In the genomic region with DNA sequence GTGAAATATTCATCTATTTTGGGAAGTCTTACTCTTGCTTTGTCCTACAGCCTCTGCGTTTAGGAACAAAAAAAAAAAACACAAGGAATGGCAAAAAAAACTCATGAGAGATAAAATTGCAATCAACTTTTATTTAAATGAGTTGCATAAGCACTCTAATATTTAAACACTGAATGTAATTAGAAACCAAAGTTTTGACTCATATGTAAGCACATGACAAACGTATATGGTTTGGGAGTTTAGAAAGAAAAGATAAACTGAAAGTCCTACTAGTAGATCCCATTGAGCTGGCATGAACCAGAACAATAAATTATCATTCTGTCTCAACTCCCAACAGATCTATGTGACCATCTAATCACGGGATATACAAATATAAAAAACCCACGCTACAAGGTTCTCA, we compare ENCODE assay signal across 19 cellular contexts.
"Had no signal": no experiment of that assay in that cellular context is flagged by ENCODE, and none has a peak within 500 bp of the region (broad histone marks: within the 10 kb centered on the region; RNA-seq: fewer than 3 reads in every experiment).

No MANE protein-coding gene starts in this region.

- H3K9me3 Mint-ChIP-seq: activated CD4-positive, alpha-beta memory T cell treated with anti-CD3 and anti-CD28 coated beads, Interleukin-2, amount 10 ng/mL, durations not matched to agents 7 days and 5 days; activated naive CD8-positive, alpha-beta T cell treated with anti-CD3 and anti-CD28 coated beads for 36 hours; activated T-helper 2 cell treated with anti-CD3 and anti-CD28 coated beads, Interferon-gamma antibody, Interleukin-2, Interleukin-4, amounts not matched to agents 10 μg/mL and 5 μg/mL and 100 μg/mL, durations not matched to agents 14 hours and 24 hours and 36 hours; dendritic cell treated with granulocyte-macrophage colony-stimulating factor and Interleukin-4, amounts not matched to agents 40 ng/mL and 50 ng/mL, for 4 days; nephron; stimulated activated naive CD8-positive, alpha-beta T cell treated with anti-CD3 and anti-CD28 coated beads, Interleukin-15, amount 100 ng/mL, for 72 hours; T-helper 2 cell treated with Interferon-gamma antibody and Interleukin-4, amounts not matched to agents 5 μg/mL and 100 μg/mL, for 36 hours; WTC11 had no signal

- DNase-seq: activated CD4-positive, alpha-beta memory T cell treated with anti-CD3 and anti-CD28 coated beads, Interleukin-2, amount 10 ng/mL, durations not matched to agents 7 days and 5 days; activated CD4-positive, alpha-beta T cell treated with anti-CD3 and anti-CD28 coated beads for 48 hours; activated naive CD4-positive, alpha-beta T cell; activated naive CD8-positive, alpha-beta T cell treated with anti-CD3 and anti-CD28 coated beads for 36 hours; amniotic stem cell; effector CD4-positive, alpha-beta T cell; gastrocnemius medialis; hippocampal formation; left ventricle myocardium superior; right lobe of liver; SK-N-SH; stimulated activated CD4-positive, alpha-beta T cell treated with anti-CD3 and anti-CD28 coated beads, Interleukin-1b, Interleukin-23, amount 100 ng/mL, for 48 hours; stimulated activated naive CD8-positive, alpha-beta T cell treated with anti-CD3 and anti-CD28 coated beads, Interleukin-15, amount 100 ng/mL, for 72 hours; tibial artery had no signal

- ATAC-seq: gastrocnemius medialis; stimulated activated naive CD8-positive, alpha-beta T cell treated with anti-CD3 and anti-CD28 coated beads, Interleukin-15, amount 100 ng/mL, for 72 hours; WTC11 had no signal

- H3K27me3 Mint-ChIP-seq: activated CD4-positive, alpha-beta memory T cell treated with anti-CD3 and anti-CD28 coated beads, Interleukin-2, amount 10 ng/mL, durations not matched to agents 7 days and 5 days; activated naive CD8-positive, alpha-beta T cell treated with anti-CD3 and anti-CD28 coated beads for 36 hours; dendritic cell treated with granulocyte-macrophage colony-stimulating factor and Interleukin-4, amounts not matched to agents 40 ng/mL and 50 ng/mL, for 4 days; stimulated activated naive CD8-positive, alpha-beta T cell treated with anti-CD3 and anti-CD28 coated beads, Interleukin-15, amount 100 ng/mL, for 72 hours had no signal

- H3K27ac Mint-ChIP-seq: activated CD4-positive, alpha-beta memory T cell treated with anti-CD3 and anti-CD28 coated beads, Interleukin-2, amount 10 ng/mL, durations not matched to agents 7 days and 5 days; activated naive CD8-positive, alpha-beta T cell treated with anti-CD3 and anti-CD28 coated beads for 36 hours; activated T-helper 2 cell treated with anti-CD3 and anti-CD28 coated beads, Interferon-gamma antibody, Interleukin-2, Interleukin-4, amounts not matched to agents 10 μg/mL and 5 μg/mL and 100 μg/mL, durations not matched to agents 14 hours and 24 hours and 36 hours; dendritic cell treated with granulocyte-macrophage colony-stimulating factor and Interleukin-4, amounts not matched to agents 40 ng/mL and 50 ng/mL, for 4 days had no signal

- H3K4me1 Mint-ChIP-seq: nephron had no signal

- H3K4me3 Mint-ChIP-seq: activated CD4-positive, alpha-beta memory T cell treated with anti-CD3 and anti-CD28 coated beads, Interleukin-2, amount 10 ng/mL, durations not matched to agents 7 days and 5 days; activated naive CD8-positive, alpha-beta T cell treated with anti-CD3 and anti-CD28 coated beads for 36 hours; dendritic cell treated with granulocyte-macrophage colony-stimulating factor and Interleukin-4, amounts not matched to agents 40 ng/mL and 50 ng/mL, for 4 days; nephron; stimulated activated naive CD8-positive, alpha-beta T cell treated with anti-CD3 and anti-CD28 coated beads, Interleukin-15, amount 100 ng/mL, for 72 hours; T-helper 2 cell treated with Interferon-gamma antibody and Interleukin-4, amounts not matched to agents 5 μg/mL and 100 μg/mL, for 36 hours; WTC11 had no signal
